ENCODE assay signal across 19 cellular contexts in the genomic region with DNA sequence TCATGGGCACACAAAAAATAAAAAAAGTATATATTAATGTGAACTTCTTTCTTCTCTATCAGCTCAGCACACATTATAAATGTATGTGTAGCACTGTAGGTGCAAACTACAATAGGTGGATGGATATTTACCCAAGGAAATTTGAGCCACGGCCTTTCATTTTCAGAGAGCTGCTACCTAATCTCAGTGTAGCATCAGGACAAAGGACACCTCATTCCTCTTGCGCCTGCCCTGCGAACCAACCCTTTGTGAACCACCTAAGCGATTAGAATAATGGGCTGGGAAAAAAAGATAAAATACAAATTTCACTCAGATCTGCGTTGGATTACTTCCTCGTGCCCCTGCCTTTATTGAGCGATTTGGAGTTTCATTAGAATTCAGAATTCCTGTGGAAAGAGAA.
DNase-seq lines count a peak whose midpoint lies in the region; ATAC-seq and TF ChIP-seq lines count a peak whose summit lies in the region.
"Had no signal": no experiment of that assay in that cellular context is flagged by ENCODE, and none has a peak within 500 bp of the region (broad histone marks: within the 10 kb centered on the region; RNA-seq: fewer than 3 reads in every experiment).

No MANE protein-coding gene starts in this region.

- ATAC-seq in HG03521 (IDR thresholded peaks at IDR 0.05; ENCODE audit: unreplicated experiment): no peak
- no peak for ATAC-seq in omental fat pad (ENCODE audit: low FRiP score)
- ATAC-seq in GM19463 (IDR thresholded peaks at IDR 0.05; ENCODE audit: unreplicated experiment): no peak
- ATAC-seq: GM12878 had no signal

- DNase-seq in COR-L47 (lab: John Stamatoyannopoulos, UW): peak; percentile 57
- peak; percentile 1 for DNase-seq in NCI-H128 (lab: John Stamatoyannopoulos, UW; ENCODE audit: unreplicated experiment)
- peak; percentile 79 for DNase-seq in NCI-H748 (lab: John Stamatoyannopoulos, UW; ENCODE audit: unreplicated experiment)
- DNase-seq in iPS-NIHi11 (ENCODE audit: low spot score): peak; percentile 10
- no peak for DNase-seq in omental fat pad (ENCODE audit: low spot score)
- DNase-seq in T-helper 1 cell: no peak
- DNase-seq: activated CD4-positive, alpha-beta T cell treated with anti-CD3 and anti-CD28 coated beads, Interleukin-2, amount 50 U/mL, for 48 hours; activated gamma-delta T cell; DMS53; GM23248; hippocampal formation; NCI-H524; occipital lobe; OCI-M1; T-helper 2 cell; WERI-Rb-1 had no signal

- TF ChIP-seq CTCF in omental fat pad (IDR thresholded peaks at IDR 0.05): no peak

Comparison
In these comparisons a context has a peak if more than half of its experiments do, and no peak if none do; other contexts are left out.
1. DNase-seq: peak in COR-L47 (single experiment), NCI-H128 (single experiment), NCI-H748 (single experiment) and iPS-NIHi11 (single experiment); none in omental fat pad (single experiment) and T-helper 1 cell (0 of 5).